ENCODE assay signal across 1 cellular context in the genomic region with DNA sequence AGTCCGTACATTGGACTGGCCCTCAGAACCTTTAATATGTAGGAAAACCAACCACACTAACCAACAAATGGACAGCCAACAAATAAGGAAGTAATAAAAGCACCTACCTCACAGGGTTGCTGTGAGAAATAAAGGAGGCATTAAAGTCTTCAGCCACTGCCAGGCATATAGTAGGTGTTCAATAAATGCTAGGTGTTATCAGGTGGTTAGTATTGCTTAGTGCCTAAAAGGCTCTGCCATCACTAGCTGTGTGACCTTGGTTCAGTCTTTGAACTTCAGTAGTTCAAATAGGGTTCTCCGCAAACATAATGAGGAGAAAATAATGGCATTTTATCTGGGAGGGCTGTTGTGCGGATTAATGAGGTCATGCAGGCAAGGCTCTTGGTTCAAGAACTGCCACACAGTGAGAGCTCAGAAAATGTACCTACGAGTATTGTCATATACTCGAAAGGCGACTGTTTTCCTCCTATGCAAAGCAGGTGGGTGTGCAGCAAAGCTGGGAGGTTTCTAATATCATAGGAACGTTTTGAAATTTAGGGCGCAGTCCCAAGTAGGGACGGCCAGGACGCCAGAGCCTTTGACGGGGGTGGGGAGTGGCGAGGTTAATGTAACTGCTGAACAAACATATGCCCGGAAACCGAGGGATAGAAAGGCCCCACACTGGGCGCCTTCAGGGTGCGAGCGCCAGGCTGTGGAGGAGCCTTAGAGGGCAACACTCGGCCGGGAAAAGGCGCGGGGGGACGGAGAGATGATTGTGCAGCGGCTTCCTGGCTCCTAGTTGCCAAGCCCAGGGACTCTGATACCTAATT.
TF ChIP-seq lines count a peak whose summit lies in the region.

No MANE protein-coding gene starts in this region.

TF ChIP-seq in HepG2, 621 proteins besides CTCF, POLR2A, EP300 and RAD21:
- TF ChIP-seq ZNF766 (CRISPR knock-in tag; IDR thresholded peaks at IDR 0.05; ENCODE audit: borderline replicate concordance) (no peak), ZNF3 (CRISPR knock-in tag; IDR thresholded peaks at IDR 0.05) (no peak), ZBTB42 (CRISPR knock-in tag; IDR thresholded peaks at IDR 0.05) (no peak), ZNF329 (CRISPR knock-in tag; IDR thresholded peaks at IDR 0.05; ENCODE audit: low read depth) (no peak), ZMYM3 (CRISPR knock-in tag; IDR thresholded peaks at IDR 0.05) (peak; percentile 58; the same call in 1 of the 2 replicates), ZKSCAN8 (CRISPR knock-in tag; IDR thresholded peaks at IDR 0.05; ENCODE audit: borderline replicate concordance) (peak; percentile 97), NBN (conservative IDR thresholded peaks at IDR 0.05) (no peak), SNAI1 (CRISPR knock-in tag; IDR thresholded peaks at IDR 0.05; ENCODE audit: borderline replicate concordance) (no peak)
- TF ChIP-seq, protein P1, sequence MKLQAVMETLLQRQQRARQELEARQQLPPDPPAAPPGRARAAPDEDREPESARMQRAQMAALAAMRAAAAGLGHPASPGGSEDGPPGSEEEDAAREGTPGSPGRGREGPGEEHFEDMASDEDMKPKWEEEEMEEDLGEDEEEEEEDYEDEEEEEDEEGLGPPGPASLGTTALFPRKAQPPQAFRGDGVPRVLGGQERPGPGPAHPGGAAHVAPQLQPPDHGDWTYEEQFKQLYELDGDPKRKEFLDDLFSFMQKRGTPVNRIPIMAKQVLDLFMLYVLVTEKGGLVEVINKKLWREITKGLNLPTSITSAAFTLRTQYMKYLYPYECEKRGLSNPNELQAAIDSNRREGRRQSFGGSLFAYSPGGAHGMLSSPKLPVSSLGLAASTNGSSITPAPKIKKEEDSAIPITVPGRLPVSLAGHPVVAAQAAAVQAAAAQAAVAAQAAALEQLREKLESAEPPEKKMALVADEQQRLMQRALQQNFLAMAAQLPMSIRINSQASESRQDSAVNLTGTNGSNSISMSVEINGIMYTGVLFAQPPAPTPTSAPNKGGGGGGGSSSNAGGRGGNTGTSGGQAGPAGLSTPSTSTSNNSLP (IDR thresholded peaks at IDR 0.05; ENCODE audit: low read depth, low read length) = 0 out of 2 replicates have a peak, but pooled peaks have one; percentile 36
- TF ChIP-seq, protein P2, sequence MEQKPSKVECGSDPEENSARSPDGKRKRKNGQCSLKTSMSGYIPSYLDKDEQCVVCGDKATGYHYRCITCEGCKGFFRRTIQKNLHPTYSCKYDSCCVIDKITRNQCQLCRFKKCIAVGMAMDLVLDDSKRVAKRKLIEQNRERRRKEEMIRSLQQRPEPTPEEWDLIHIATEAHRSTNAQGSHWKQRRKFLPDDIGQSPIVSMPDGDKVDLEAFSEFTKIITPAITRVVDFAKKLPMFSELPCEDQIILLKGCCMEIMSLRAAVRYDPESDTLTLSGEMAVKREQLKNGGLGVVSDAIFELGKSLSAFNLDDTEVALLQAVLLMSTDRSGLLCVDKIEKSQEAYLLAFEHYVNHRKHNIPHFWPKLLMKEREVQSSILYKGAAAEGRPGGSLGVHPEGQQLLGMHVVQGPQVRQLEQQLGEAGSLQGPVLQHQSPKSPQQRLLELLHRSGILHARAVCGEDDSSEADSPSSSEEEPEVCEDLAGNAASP (CRISPR knock-in tag; IDR thresholded peaks at IDR 0.05; ENCODE audit: borderline replicate concordance) = no peak
- TF ChIP-seq, protein P3, sequence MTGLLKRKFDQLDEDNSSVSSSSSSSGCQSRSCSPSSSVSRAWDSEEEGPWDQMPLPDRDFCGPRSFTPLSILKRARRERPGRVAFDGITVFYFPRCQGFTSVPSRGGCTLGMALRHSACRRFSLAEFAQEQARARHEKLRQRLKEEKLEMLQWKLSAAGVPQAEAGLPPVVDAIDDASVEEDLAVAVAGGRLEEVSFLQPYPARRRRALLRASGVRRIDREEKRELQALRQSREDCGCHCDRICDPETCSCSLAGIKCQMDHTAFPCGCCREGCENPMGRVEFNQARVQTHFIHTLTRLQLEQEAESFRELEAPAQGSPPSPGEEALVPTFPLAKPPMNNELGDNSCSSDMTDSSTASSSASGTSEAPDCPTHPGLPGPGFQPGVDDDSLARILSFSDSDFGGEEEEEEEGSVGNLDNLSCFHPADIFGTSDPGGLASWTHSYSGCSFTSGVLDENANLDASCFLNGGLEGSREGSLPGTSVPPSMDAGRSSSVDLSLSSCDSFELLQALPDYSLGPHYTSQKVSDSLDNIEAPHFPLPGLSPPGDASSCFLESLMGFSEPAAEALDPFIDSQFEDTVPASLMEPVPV (CRISPR knock-in tag; IDR thresholded peaks at IDR 0.05) = no peak
TF ChIP-seq in HepG2: peak in this region for 3.
